In genomic region chr7:127390817-127391590, GRCh38 we compare ENCODE assay signal across 8 cellular contexts. TPM values are rescaled to one million over a fixed set of nuclear protein-coding genes. Genes with fewer than 3 reads are reported as not detected.
A peak's percentile ranks its signal among the peaks of the same experiment; 100 is the strongest.
DNase-seq lines count a peak whose midpoint lies in the region; ATAC-seq and TF ChIP-seq lines count a peak whose summit lies in the region.

No MANE protein-coding gene starts in this region.

- in situ Hi-C loops in IMR-90 (cut with MboI; ENCODE audit: low sequenced_read_pairs), result no loop called here

- intact Hi-C loops in IMR-90 (cut with micrococcal nuclease), result loop anchor here (5.0 kb wide), 2 partner anchors 44 to 196 kb away; partner anchors contain the start of genes ARF5 and GCC1

- H2BK20ac ChIP-seq in IMR-90 (ENCODE audit: low read depth, low read length), result no peak overlapping the region

- peak overlapping the region; percentile 100 for H3K4me2 ChIP-seq in IMR-90 (ENCODE audit: low read depth, low read length)

- peaks cover 13 to 25% of the 10 kb centered on the region in 2 experiments for H3K79me1 ChIP-seq in IMR-90 (ENCODE audit: low read depth in 1 of 2, low read length in 2 of 2)

- CTCF ChIA-PET in IMR-90 (lab: Yijun Ruan, JAX), result interaction anchor here (0.9 to 1.2 kb wide), 2 partner anchors 27 to 43 kb away, joined by 4 to 5 read pairs; no protein-coding TSS in a partner anchor

- TF ChIP-seq RAD21 in IMR-90 (IDR thresholded peaks at IDR 0.05; ENCODE audit: low read length), result no peak

- H3K36me3 Mint-ChIP-seq in chondrocyte (ENCODE audit: low read depth), result peaks cover 8% of the 10 kb centered on the region

- no peak overlapping the region for H4K91ac ChIP-seq in IMR-90 (ENCODE audit: insufficient read depth, low read depth, low read length)

- DNase-seq in AG09309 (ENCODE audit: low read depth), result no peak
- no peak for DNase-seq in IMR-90
- no peak for DNase-seq in chondrocyte (ENCODE audit: low spot score)
- peak; percentile 3 for DNase-seq in myocyte (ENCODE audit: low read depth)
- no peak for DNase-seq in NCI-H2107 (lab: John Stamatoyannopoulos, UW)
- no peak for DNase-seq in mesenteric fat pad (ENCODE audit: low spot score)
- no peak for DNase-seq in NOMO-1 (lab: John Stamatoyannopoulos, UW; ENCODE audit: unreplicated experiment in 2 of 2)
- no peak for DNase-seq in effector CD4-positive, alpha-beta T cell

- H3K27me3 Mint-ChIP-seq in chondrocyte (ENCODE audit: low read depth), result peaks cover 2% of the 10 kb centered on the region

- peak overlapping the region; percentile 95 for H2AFZ ChIP-seq in IMR-90 (replicated peaks; ENCODE audit: low read length, poor library complexity)

- H3K4me1 Mint-ChIP-seq in chondrocyte (ENCODE audit: low read depth), result peaks cover 36% of the 10 kb centered on the region

- no peak overlapping the region for H2AK5ac ChIP-seq in IMR-90 (ENCODE audit: low read depth, low read length)

- H3K18ac ChIP-seq in IMR-90 (ENCODE audit: low read depth, low read length), result peak overlapping the region; percentile 14; the same call in 1 of the 2 replicates

- peak overlapping the region; percentile 46; the same call in 1 of the 2 replicates for H3K56ac ChIP-seq in IMR-90 (ENCODE audit: extremely low read depth, insufficient read depth, low read length)

- H4K5ac ChIP-seq in IMR-90 (ENCODE audit: low read depth, low read length), result peak overlapping the region; percentile 49; the same call in 1 of the 2 replicates

- peak overlapping the region; percentile 70 for H2AK9ac ChIP-seq in IMR-90 (replicated peaks; ENCODE audit: low read depth, low read length, poor library complexity)

- H3K9me3 ChIP-seq in IMR-90 (ENCODE audit: control insufficient read depth, insufficient read depth, low read length), result no peaks in the 10 kb centered on the region

- WGBS in IMR-90 (ENCODE audit: extremely low coverage in 2 of 2, insufficient read length in 1 of 2), 2 experiments, result 100% methylated on average over 1 of the region's 9 CpGs; no CpG with 5 or more reads in 1 of the 2 experiments

- H4K8ac ChIP-seq in IMR-90 (ENCODE audit: low read depth in 2 of 2, low read length in 2 of 2), result peak overlapping the region; percentile 35 to 51; a peak in 3 of 4 replicates

- no peak overlapping the region for H2BK120ac ChIP-seq in IMR-90 (ENCODE audit: low read depth, low read length)

- H3K27ac Mint-ChIP-seq in chondrocyte (ENCODE audit: unreplicated experiment), result peak overlapping the region; percentile 91

- peak overlapping the region; percentile 76 for H3K27ac ChIP-seq in IMR-90 (ENCODE audit: insufficient read depth, low read length)

- no peaks in the 10 kb centered on the region for H3K27me3 ChIP-seq in IMR-90 (ENCODE audit: control insufficient read depth, insufficient read depth, low read length)

- H2BK15ac ChIP-seq in IMR-90 (ENCODE audit: low read depth, low read length), result no peak overlapping the region

- peak overlapping the region; percentile 1; the same call in 1 of the 2 replicates for H3K4ac ChIP-seq in IMR-90 (ENCODE audit: low read depth, low read length)

- no peak for ATAC-seq in IMR-90 (ENCODE audit: low read depth)

- H3K4me1 ChIP-seq in IMR-90 (ENCODE audit: control insufficient read depth, insufficient read depth, low read length), result 0 out of 2 replicates have a peak, but pooled peaks cover 2% of the 10 kb centered on the region

- BruUV-seq in IMR-90 (replicated peaks; lab: Mats Ljungman, UMichigan), result no TSS peak

- peak overlapping the region; percentile 97 for H3K4me3 Mint-ChIP-seq in chondrocyte (ENCODE audit: unreplicated experiment)

- H4K20me1 ChIP-seq in IMR-90 (ENCODE audit: insufficient read depth, low read length), result peaks cover 6% of the 10 kb centered on the region

- peak overlapping the region; percentile 46 for H2BK5ac ChIP-seq in IMR-90 (ENCODE audit: low read depth, low read length, poor library complexity, severe bottlenecking)

- H3K9me3 Mint-ChIP-seq in chondrocyte (ENCODE audit: low read depth), result no peaks in the 10 kb centered on the region

- H3K9me1 ChIP-seq in IMR-90 (ENCODE audit: insufficient read depth, low read length), result 0 out of 2 replicates have a peak, but pooled peaks cover 4% of the 10 kb centered on the region

- peak overlapping the region; percentile 81 for H3K9ac ChIP-seq in IMR-90 (ENCODE audit: low read depth, low read length)

- dilution Hi-C loops in IMR-90 (cut with HindIII; ENCODE audit: low sequenced_read_pairs, unreplicated experiment), result no loop called here

- peak overlapping the region; percentile 81 for H3K4me3 ChIP-seq in AG09309 (ENCODE audit: control insufficient read depth, low read depth, low read length)
- peak overlapping the region; percentile 89 for H3K4me3 ChIP-seq in IMR-90 (ENCODE audit: insufficient read depth, low read depth, low read length)

- peaks cover 3% of the 10 kb centered on the region; the same call in 1 of the 2 replicates for H3K36me3 ChIP-seq in IMR-90 (ENCODE audit: control insufficient read depth, insufficient read depth, low read length)

- H3K14ac ChIP-seq in IMR-90 (replicated peaks; ENCODE audit: low read depth, low read length), result peak overlapping the region; percentile 61

- POLR2A ChIA-PET in IMR-90 (lab: Charles Lee; ENCODE audit: unreplicated experiment), result no interaction called here

- peak overlapping the region; percentile 57 for H3K23ac ChIP-seq in IMR-90 (ENCODE audit: low read depth, low read length)

- TF ChIP-seq CTCF in AG09309 (IDR thresholded peaks at IDR 0.05; ENCODE audit: control insufficient read depth, insufficient read depth, low read depth, low read length, missing control alignments) (no peak), IMR-90 (conservative IDR thresholded peaks at IDR 0.05; ENCODE audit: low read depth, low read length) (no peak), chondrocyte (IDR thresholded peaks at IDR 0.05) (no peak)

- TF ChIP-seq POLR2A in IMR-90 (IDR thresholded peaks at IDR 0.05; ENCODE audit: low read depth, low read length), result no peak

TF ChIP-seq in IMR-90, 13 proteins besides CTCF, POLR2A, EP300 and RAD21:
- TF ChIP-seq CEBPB (IDR thresholded peaks at IDR 0.05; ENCODE audit: low read depth, low read length) (peak; percentile 80), NFE2L2 (IDR thresholded peaks at IDR 0.05; ENCODE audit: low read depth, low read length) (no peak), MAZ (IDR thresholded peaks at IDR 0.05; ENCODE audit: borderline replicate concordance, low read depth, low read length) (no peak), USF2 (IDR thresholded peaks at IDR 0.05; ENCODE audit: low read depth, low read length) (no peak), MAFK (IDR thresholded peaks at IDR 0.05; ENCODE audit: low read depth, low read length) (no peak)

RNA-seq across cellular contexts. Expression of gene ZNF800, which starts 1.5 kb away (rescaled TPM):
- total RNA-seq in IMR-90 (2012; rRNA removed) (13.1 and 20.0 TPM in 2 replicates), chondrocyte (27.3 to 33.6 TPM (median 30.5 TPM) in 3 replicates), myocyte (41.4 and 47.2 TPM in 2 replicates), mesenteric fat pad (40.2 TPM)
- polyA plus RNA-seq in IMR-90 (2012; rRNA removed), result 6.9 TPM in 2 replicates
- 3.5 and 4.1 TPM in 2 replicates for polyA plus RNA-seq in IMR-90 (2012; cell fraction: cytosol; rRNA removed)
- 18.9 and 19.0 TPM in 2 replicates for polyA plus RNA-seq in IMR-90 (2012; cell fraction: nucleus; rRNA removed; ENCODE audit: low replicate concordance)
- polyA plus RNA-seq in myocyte (2012), result 17.0 TPM
